Comparison of ENCODE assay signal across 20 cellular contexts in genomic region chr5:150033334-150033733, GRCh38. TPM values are rescaled to one million over a fixed set of nuclear protein-coding genes. Genes with fewer than 3 reads are reported as not detected.
DNase-seq lines count a peak whose midpoint lies in the region; ATAC-seq, FAIRE-seq and TF ChIP-seq lines count a peak whose summit lies in the region.
"Had no signal": no experiment of that assay in that cellular context is flagged by ENCODE, and none has a peak within 500 bp of the region (broad histone marks: within the 10 kb centered on the region; RNA-seq: fewer than 3 reads in every experiment).

No MANE protein-coding gene starts in this region.

- H3K4me3 ChIP-seq in CD4-positive, alpha-beta memory T cell (ENCODE audit: low read length in 2 of 2), result no peak overlapping the region
- H3K4me3 ChIP-seq: BLaER1, GM23338 had no signal

- no peak for FAIRE-seq in H54 (lab: Jason Lieb, UNC)

- no peaks in the 10 kb centered on the region; the same call in 1 of the 2 replicates for H3K27me3 Mint-ChIP-seq in HFFc6 (ENCODE audit: insufficient read depth)
- no peaks in the 10 kb centered on the region for H3K27me3 Mint-ChIP-seq in chondrocyte (ENCODE audit: low read depth)
- no peaks in the 10 kb centered on the region for H3K27me3 Mint-ChIP-seq in osteocyte (ENCODE audit: unreplicated experiment)
- no peaks in the 10 kb centered on the region for H3K27me3 Mint-ChIP-seq in CD4-positive, alpha-beta memory T cell

- H3K4me1 ChIP-seq in CD4-positive, alpha-beta memory T cell (ENCODE audit: insufficient read depth, low read length), result no peaks in the 10 kb centered on the region

- H3K36me3 ChIP-seq in CD4-positive, alpha-beta memory T cell (ENCODE audit: insufficient read depth, low read length), result peaks cover 69% of the 10 kb centered on the region

- no peak overlapping the region for H3K27ac ChIP-seq in CD4-positive, alpha-beta memory T cell (ENCODE audit: low read depth, low read length)
- H3K27ac ChIP-seq: BLaER1, HL-60 had no signal

- no peaks in the 10 kb centered on the region for H3K27me3 ChIP-seq in CD4-positive, alpha-beta memory T cell (ENCODE audit: insufficient read depth, low read length)
- H3K27me3 ChIP-seq: BLaER1 had no signal

- H3K27ac Mint-ChIP-seq in activated naive CD4-positive, alpha-beta T cell treated with anti-CD3 and anti-CD28 coated beads, Interleukin-2, amount 50 U/mL, for 72 hours, result peak overlapping the region; percentile 2 to 7
- H3K27ac Mint-ChIP-seq in HFFc6, result peak overlapping the region; percentile 15
- peak overlapping the region; percentile 46 for H3K27ac Mint-ChIP-seq in chondrocyte (ENCODE audit: unreplicated experiment)
- H3K27ac Mint-ChIP-seq in osteocyte (ENCODE audit: unreplicated experiment), result peak overlapping the region; percentile 59
- H3K27ac Mint-ChIP-seq in CD4-positive, alpha-beta memory T cell, result peak overlapping the region in 2 of 7 donors; percentile 19 to 68
- H3K27ac Mint-ChIP-seq: CD8-positive, alpha-beta T cell; GM23338 had no signal

- no peaks in the 10 kb centered on the region for H3K9me3 ChIP-seq in CD4-positive, alpha-beta memory T cell (ENCODE audit: control insufficient read depth in 1 of 2, low read length in 2 of 2)
- H3K9me3 ChIP-seq: BLaER1 had no signal

- no peaks in the 10 kb centered on the region for H3K9me3 Mint-ChIP-seq in activated naive CD4-positive, alpha-beta T cell treated with anti-CD3 and anti-CD28 coated beads, Interleukin-2, amount 50 U/mL, for 72 hours
- H3K9me3 Mint-ChIP-seq in HFFc6 (no peaks in the 10 kb centered on the region), chondrocyte (ENCODE audit: low read depth) (no peaks in the 10 kb centered on the region), osteocyte (ENCODE audit: unreplicated experiment) (no peaks in the 10 kb centered on the region)
- H3K9me3 Mint-ChIP-seq in CD4-positive, alpha-beta memory T cell, result peaks cover 0 to 3% (median 0%) of the 10 kb centered on the region in 8 donors
- H3K9me3 Mint-ChIP-seq: CD14-positive monocyte; CD8-positive, alpha-beta T cell; GM23338 had no signal

- POLR2A ChIA-PET in CD4-positive, alpha-beta memory T cell (lab: Charles Lee; ENCODE audit: partially characterized antibody), result interaction anchor here (1.1 kb wide), 1 partner anchor 70 kb away, joined by 3 read pairs; no protein-coding TSS in a partner anchor

- intact Hi-C loops in CD4-positive, alpha-beta memory T cell (cut with micrococcal nuclease), result no loop called here

- DNase-seq in activated naive CD4-positive, alpha-beta T cell treated with anti-CD3 and anti-CD28 coated beads, Interleukin-2, amount 50 U/mL, for 72 hours (ENCODE audit: low spot score in 2 of 2), result no peak
- no peak for DNase-seq in activated naive CD4-positive, alpha-beta T cell treated with Interleukin-2 at 50 U/mL for 16 hours
- DNase-seq in HFFc6 (no peak), chondrocyte (ENCODE audit: low spot score) (no peak), osteocyte (ENCODE audit: extremely low spot score, unreplicated experiment) (no peak), H54 (ENCODE audit: insufficient read length, low spot score) (no peak)
- no peak for DNase-seq in CD4-positive, alpha-beta memory T cell
- DNase-seq: 8988T; Calu3; CD8-positive, alpha-beta T cell; DMS79 treated with DMSO at 0.1 percent for 48 hours; GF-D8; H7 had no signal

- TF ChIP-seq POLR2A in H54 (IDR thresholded peaks at IDR 0.05; ENCODE audit: low read depth, low read length), result no peak

- no peak for ATAC-seq in activated naive CD4-positive, alpha-beta T cell treated with anti-CD3 and anti-CD28 coated beads, Interleukin-2, amount 50 U/mL, for 72 hours
- no peak for ATAC-seq in HG03432 (IDR thresholded peaks at IDR 0.05; ENCODE audit: unreplicated experiment)
- ATAC-seq: CD8-positive, alpha-beta T cell; GM23338; HCT116 had no signal

- TF ChIP-seq CTCF in HFFc6 (IDR thresholded peaks at IDR 0.05) (no peak), chondrocyte (IDR thresholded peaks at IDR 0.05) (no peak), osteocyte (IDR thresholded peaks at IDR 0.05) (no peak)

- peaks cover 4 to 13% of the 10 kb centered on the region in 2 donors for H3K36me3 Mint-ChIP-seq in activated naive CD4-positive, alpha-beta T cell treated with anti-CD3 and anti-CD28 coated beads, Interleukin-2, amount 50 U/mL, for 72 hours
- peaks cover 55% of the 10 kb centered on the region for H3K36me3 Mint-ChIP-seq in HFFc6 (ENCODE audit: low read depth)
- H3K36me3 Mint-ChIP-seq in chondrocyte (ENCODE audit: low read depth), result peaks cover 37% of the 10 kb centered on the region
- peaks cover 73% of the 10 kb centered on the region for H3K36me3 Mint-ChIP-seq in osteocyte (ENCODE audit: unreplicated experiment)
- peaks cover 67 to 90% of the 10 kb centered on the region in 2 donors for H3K36me3 Mint-ChIP-seq in CD4-positive, alpha-beta memory T cell

- H3K4me3 Mint-ChIP-seq in HFFc6, result no peak overlapping the region
- H3K4me3 Mint-ChIP-seq in chondrocyte (ENCODE audit: unreplicated experiment), result no peak overlapping the region
- no peak overlapping the region for H3K4me3 Mint-ChIP-seq in osteocyte (ENCODE audit: unreplicated experiment)
- H3K4me3 Mint-ChIP-seq in CD4-positive, alpha-beta memory T cell, result no peak overlapping the region
- H3K4me3 Mint-ChIP-seq: CD14-positive monocyte; CD8-positive, alpha-beta T cell; GM23338 had no signal

- CTCF ChIA-PET in CD4-positive, alpha-beta memory T cell (lab: Charles Lee; ENCODE audit: partially characterized antibody), result no interaction called here

- H3K4me1 Mint-ChIP-seq in HFFc6 (ENCODE audit: low read depth) (peaks cover 54% of the 10 kb centered on the region), chondrocyte (ENCODE audit: low read depth) (peaks cover 41% of the 10 kb centered on the region), osteocyte (ENCODE audit: unreplicated experiment) (peaks cover 32% of the 10 kb centered on the region)
- H3K4me1 Mint-ChIP-seq in CD4-positive, alpha-beta memory T cell, result no peaks in the 10 kb centered on the region
- H3K4me1 Mint-ChIP-seq: GM23338 had no signal

RNA-seq across cellular contexts. Expression of gene HMGXB3, which starts 32.8 kb away (rescaled TPM):
- 10 to 100 TPM; 19.9 to 40.8 TPM for total RNA-seq in activated naive CD4-positive, alpha-beta T cell treated with anti-CD3 and anti-CD28 coated beads, Interleukin-2, amount 50 U/mL, for 72 hours
- total RNA-seq in HFFc6 (2021; fragmentation: NEBNext Ultra II Directional; extraction: Animal tissue kit (Norgen Biotek cat#: 25700)), result 10 to 100 TPM; 38.2 to 42.5 (median 40.5) TPM
- 40.7 to 57.9 TPM (median 44.2 TPM) in 3 replicates for total RNA-seq in chondrocyte
- 54.6 and 58.6 TPM in 2 replicates for total RNA-seq in osteocyte
- 10 to 100 TPM; 35.3 to 35.4 TPM for total RNA-seq in CD4-positive, alpha-beta memory T cell
- 10 to 100 TPM in 1 of 2 donors, 1 to 10 TPM in 1; 8.5 to 14.6 TPM for polyA plus RNA-seq in CD4-positive, alpha-beta memory T cell

RNA-seq across cellular contexts. Expression of gene TIGD6, which starts 32.9 kb away (rescaled TPM):
- 1 to 10 TPM; 1.9 to 3.0 TPM for total RNA-seq in activated naive CD4-positive, alpha-beta T cell treated with anti-CD3 and anti-CD28 coated beads, Interleukin-2, amount 50 U/mL, for 72 hours
- total RNA-seq in HFFc6 (2021; fragmentation: NEBNext Ultra II Directional; extraction: Animal tissue kit (Norgen Biotek cat#: 25700)), result 1 to 10 TPM; 6.6 to 7.5 (median 7.2) TPM
- 5.3 to 7.4 TPM (median 5.7 TPM) in 3 replicates for total RNA-seq in chondrocyte
- 5.6 and 5.9 TPM in 2 replicates for total RNA-seq in osteocyte
- 1 to 10 TPM; 5.8 to 6.8 TPM for total RNA-seq in CD4-positive, alpha-beta memory T cell
- polyA plus RNA-seq in CD4-positive, alpha-beta memory T cell, result 1 to 10 TPM; 1.3 TPM

RNA-seq across cellular contexts. Expression of gene CSF1R, which starts 53.0 kb away (rescaled TPM):
- total RNA-seq in activated naive CD4-positive, alpha-beta T cell treated with anti-CD3 and anti-CD28 coated beads, Interleukin-2, amount 50 U/mL, for 72 hours, result 1 to 10 TPM in 1 of 2 donors, not detected in 1; 5.2 TPM
- total RNA-seq in HFFc6 (2021; fragmentation: NEBNext Ultra II Directional; extraction: Animal tissue kit (Norgen Biotek cat#: 25700)), result 1 to 10 TPM in 2 of 6 experiments, under 1 TPM in 4; 0.26 to 1.5 (median 0.78) TPM
- total RNA-seq in chondrocyte (0.62 to 1.7 TPM (median 0.65 TPM) in 3 replicates), osteocyte (1.1 and 1.2 TPM in 2 replicates)
- total RNA-seq in CD4-positive, alpha-beta memory T cell, result 1 to 10 TPM; 2.4 to 2.9 TPM
- under 1 TPM; 0.04 to 0.23 TPM for polyA plus RNA-seq in CD4-positive, alpha-beta memory T cell
- total RNA-seq: A673, Calu3, GM23338, H7 had no signal
